ENCODE assay signal across 18 cellular contexts in genomic region chr4:81455895-81456294, GRCh38.
"Had no signal": no experiment of that assay in that cellular context is flagged by ENCODE, and none has a peak within 500 bp of the region (broad histone marks: within the 10 kb centered on the region; RNA-seq: fewer than 3 reads in every experiment).

No MANE protein-coding gene starts in this region.

- ATAC-seq: activated T-cell treated with anti-CD3 and anti-CD28 coated beads, Interleukin-2, amount 50 U/mL, for 4 hours; heart right ventricle; left ventricle myocardium superior; naive thymus-derived CD8-positive, alpha-beta T cell had no signal

- H3K27me3 Mint-ChIP-seq: activated CD4-positive, alpha-beta T cell treated with anti-CD3 and anti-CD28 coated beads, Interleukin-2, amount 10 ng/mL, durations not matched to agents 24 days and 14 days; naive thymus-derived CD8-positive, alpha-beta T cell; stimulated activated naive CD8-positive, alpha-beta T cell treated with anti-CD3 and anti-CD28 coated beads, Interleukin-15, Interleukin-2, amounts not matched to agents 100 ng/mL and 50 ng/mL, for 24 hours had no signal

- DNase-seq: activated CD4-positive, alpha-beta T cell treated with anti-CD3 and anti-CD28 coated beads, Interleukin-2, amount 10 ng/mL, durations not matched to agents 24 days and 14 days; activated CD8-positive, alpha-beta memory T cell treated with anti-CD3 and anti-CD28 coated beads, Interleukin-2, amount 50 U/mL, for 4 hours; activated naive CD4-positive, alpha-beta T cell treated with anti-CD3 and anti-CD28 coated beads, Interleukin-2, amount 50 U/mL, for 16 hours; activated T-cell treated with anti-CD3 and anti-CD28 coated beads, Interleukin-2, amount 50 U/mL, for 4 hours; amniotic stem cell; dermis blood vessel endothelial cell; effector memory CD4-positive, alpha-beta T cell; esophagus squamous epithelium; heart right ventricle; left ventricle myocardium superior; mesenchymal stem cell; naive thymus-derived CD8-positive, alpha-beta T cell; stimulated activated CD4-positive, alpha-beta T cell treated with anti-CD3 and anti-CD28 coated beads, Interleukin-12 subunit alpha, Interleukin-12 subunit beta, amount 100 ng/mL, for 4 hours; stimulated activated CD4-positive, alpha-beta T cell treated with anti-CD3 and anti-CD28 coated beads, Interleukin-1b, Interleukin-23, amount 100 ng/mL, for 48 hours; stimulated activated CD8-positive, alpha-beta memory T cell treated with anti-CD3 and anti-CD28 coated beads, Interleukin-4, amount 100 ng/mL, for 48 hours; transverse colon; uterus had no signal

- H3K4me3 Mint-ChIP-seq: activated CD4-positive, alpha-beta T cell treated with anti-CD3 and anti-CD28 coated beads, Interleukin-2, amount 10 ng/mL, durations not matched to agents 24 days and 14 days; activated T-cell treated with anti-CD3 and anti-CD28 coated beads, Interleukin-2, amount 50 U/mL, for 4 hours; naive thymus-derived CD8-positive, alpha-beta T cell; stimulated activated naive CD8-positive, alpha-beta T cell treated with anti-CD3 and anti-CD28 coated beads, Interleukin-15, Interleukin-2, amounts not matched to agents 100 ng/mL and 50 ng/mL, for 24 hours had no signal

- H3K9me3 Mint-ChIP-seq: activated CD4-positive, alpha-beta T cell treated with anti-CD3 and anti-CD28 coated beads, Interleukin-2, amount 10 ng/mL, durations not matched to agents 24 days and 14 days; activated T-cell treated with anti-CD3 and anti-CD28 coated beads, Interleukin-2, amount 50 U/mL, for 4 hours; naive thymus-derived CD8-positive, alpha-beta T cell; stimulated activated naive CD8-positive, alpha-beta T cell treated with anti-CD3 and anti-CD28 coated beads, Interleukin-15, Interleukin-2, amounts not matched to agents 100 ng/mL and 50 ng/mL, for 24 hours had no signal

- H3K27ac Mint-ChIP-seq: activated CD4-positive, alpha-beta T cell treated with anti-CD3 and anti-CD28 coated beads, Interleukin-2, amount 10 ng/mL, durations not matched to agents 24 days and 14 days; stimulated activated naive CD8-positive, alpha-beta T cell treated with anti-CD3 and anti-CD28 coated beads, Interleukin-15, Interleukin-2, amounts not matched to agents 100 ng/mL and 50 ng/mL, for 24 hours had no signal
